Comparison of ENCODE assay signal across 1 cellular context in the genomic region with DNA sequence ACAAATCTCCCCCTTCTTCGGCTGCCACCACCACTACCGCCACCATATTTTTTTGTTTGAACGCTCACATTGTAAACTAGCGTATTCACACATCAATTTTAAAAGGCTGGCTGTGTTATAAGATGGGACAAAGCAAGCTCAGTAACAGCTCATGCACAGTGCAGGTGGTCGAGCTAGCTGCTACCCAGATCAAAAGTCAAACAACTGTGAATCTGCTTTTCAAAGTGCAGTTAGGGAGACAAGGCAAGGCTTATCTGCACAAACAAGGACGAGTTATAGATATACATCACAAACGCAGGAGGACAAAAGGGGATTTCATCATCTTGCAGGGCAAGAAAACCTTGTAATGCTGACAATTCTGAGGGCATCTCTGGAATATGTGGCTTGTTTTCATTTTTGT.
TF ChIP-seq lines count a peak whose summit lies in the region.

No MANE protein-coding gene starts in this region.

TF ChIP-seq in HepG2, 621 proteins besides CTCF, POLR2A, EP300 and RAD21 (continued from another document and continues in another):
- TF ChIP-seq, protein P1, sequence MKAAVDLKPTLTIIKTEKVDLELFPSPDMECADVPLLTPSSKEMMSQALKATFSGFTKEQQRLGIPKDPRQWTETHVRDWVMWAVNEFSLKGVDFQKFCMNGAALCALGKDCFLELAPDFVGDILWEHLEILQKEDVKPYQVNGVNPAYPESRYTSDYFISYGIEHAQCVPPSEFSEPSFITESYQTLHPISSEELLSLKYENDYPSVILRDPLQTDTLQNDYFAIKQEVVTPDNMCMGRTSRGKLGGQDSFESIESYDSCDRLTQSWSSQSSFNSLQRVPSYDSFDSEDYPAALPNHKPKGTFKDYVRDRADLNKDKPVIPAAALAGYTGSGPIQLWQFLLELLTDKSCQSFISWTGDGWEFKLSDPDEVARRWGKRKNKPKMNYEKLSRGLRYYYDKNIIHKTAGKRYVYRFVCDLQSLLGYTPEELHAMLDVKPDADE (CRISPR knock-in tag; IDR thresholded peaks at IDR 0.05), result no peak
- TF ChIP-seq ZNF562 (CRISPR knock-in tag; IDR thresholded peaks at IDR 0.05; ENCODE audit: borderline replicate concordance), result no peak
- no peak for TF ChIP-seq ZNF891 (CRISPR knock-in tag; IDR thresholded peaks at IDR 0.05)
- no peak for TF ChIP-seq ZNF17 (CRISPR knock-in tag; IDR thresholded peaks at IDR 0.05)
- peak; percentile 84 for TF ChIP-seq TCF7 (IDR thresholded peaks at IDR 0.05; ENCODE audit: low read depth)
- TF ChIP-seq HHEX (CRISPR knock-in tag; IDR thresholded peaks at IDR 0.05), result no peak
- no peak for TF ChIP-seq BHLHE40 (IDR thresholded peaks at IDR 0.05; ENCODE audit: low read length)
- TF ChIP-seq MLLT10 (CRISPR knock-in tag; IDR thresholded peaks at IDR 0.05), result no peak
- no peak for TF ChIP-seq FOXM1 (CRISPR knock-in tag; IDR thresholded peaks at IDR 0.05)
- TF ChIP-seq, protein P2, sequence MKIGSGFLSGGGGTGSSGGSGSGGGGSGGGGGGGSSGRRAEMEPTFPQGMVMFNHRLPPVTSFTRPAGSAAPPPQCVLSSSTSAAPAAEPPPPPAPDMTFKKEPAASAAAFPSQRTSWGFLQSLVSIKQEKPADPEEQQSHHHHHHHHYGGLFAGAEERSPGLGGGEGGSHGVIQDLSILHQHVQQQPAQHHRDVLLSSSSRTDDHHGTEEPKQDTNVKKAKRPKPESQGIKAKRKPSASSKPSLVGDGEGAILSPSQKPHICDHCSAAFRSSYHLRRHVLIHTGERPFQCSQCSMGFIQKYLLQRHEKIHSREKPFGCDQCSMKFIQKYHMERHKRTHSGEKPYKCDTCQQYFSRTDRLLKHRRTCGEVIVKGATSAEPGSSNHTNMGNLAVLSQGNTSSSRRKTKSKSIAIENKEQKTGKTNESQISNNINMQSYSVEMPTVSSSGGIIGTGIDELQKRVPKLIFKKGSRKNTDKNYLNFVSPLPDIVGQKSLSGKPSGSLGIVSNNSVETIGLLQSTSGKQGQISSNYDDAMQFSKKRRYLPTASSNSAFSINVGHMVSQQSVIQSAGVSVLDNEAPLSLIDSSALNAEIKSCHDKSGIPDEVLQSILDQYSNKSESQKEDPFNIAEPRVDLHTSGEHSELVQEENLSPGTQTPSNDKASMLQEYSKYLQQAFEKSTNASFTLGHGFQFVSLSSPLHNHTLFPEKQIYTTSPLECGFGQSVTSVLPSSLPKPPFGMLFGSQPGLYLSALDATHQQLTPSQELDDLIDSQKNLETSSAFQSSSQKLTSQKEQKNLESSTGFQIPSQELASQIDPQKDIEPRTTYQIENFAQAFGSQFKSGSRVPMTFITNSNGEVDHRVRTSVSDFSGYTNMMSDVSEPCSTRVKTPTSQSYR (CRISPR knock-in tag; IDR thresholded peaks at IDR 0.05; ENCODE audit: borderline replicate concordance), result peak; percentile 35; the same call in 1 of the 2 replicates
- no peak for TF ChIP-seq ZFP90 (CRISPR knock-in tag; IDR thresholded peaks at IDR 0.05; ENCODE audit: borderline replicate concordance)
- TF ChIP-seq ZNF547 (CRISPR knock-in tag; IDR thresholded peaks at IDR 0.05), result no peak
- peak; percentile 91 for TF ChIP-seq TARDBP (CRISPR knock-in tag; IDR thresholded peaks at IDR 0.05)
- TF ChIP-seq, protein P3, sequence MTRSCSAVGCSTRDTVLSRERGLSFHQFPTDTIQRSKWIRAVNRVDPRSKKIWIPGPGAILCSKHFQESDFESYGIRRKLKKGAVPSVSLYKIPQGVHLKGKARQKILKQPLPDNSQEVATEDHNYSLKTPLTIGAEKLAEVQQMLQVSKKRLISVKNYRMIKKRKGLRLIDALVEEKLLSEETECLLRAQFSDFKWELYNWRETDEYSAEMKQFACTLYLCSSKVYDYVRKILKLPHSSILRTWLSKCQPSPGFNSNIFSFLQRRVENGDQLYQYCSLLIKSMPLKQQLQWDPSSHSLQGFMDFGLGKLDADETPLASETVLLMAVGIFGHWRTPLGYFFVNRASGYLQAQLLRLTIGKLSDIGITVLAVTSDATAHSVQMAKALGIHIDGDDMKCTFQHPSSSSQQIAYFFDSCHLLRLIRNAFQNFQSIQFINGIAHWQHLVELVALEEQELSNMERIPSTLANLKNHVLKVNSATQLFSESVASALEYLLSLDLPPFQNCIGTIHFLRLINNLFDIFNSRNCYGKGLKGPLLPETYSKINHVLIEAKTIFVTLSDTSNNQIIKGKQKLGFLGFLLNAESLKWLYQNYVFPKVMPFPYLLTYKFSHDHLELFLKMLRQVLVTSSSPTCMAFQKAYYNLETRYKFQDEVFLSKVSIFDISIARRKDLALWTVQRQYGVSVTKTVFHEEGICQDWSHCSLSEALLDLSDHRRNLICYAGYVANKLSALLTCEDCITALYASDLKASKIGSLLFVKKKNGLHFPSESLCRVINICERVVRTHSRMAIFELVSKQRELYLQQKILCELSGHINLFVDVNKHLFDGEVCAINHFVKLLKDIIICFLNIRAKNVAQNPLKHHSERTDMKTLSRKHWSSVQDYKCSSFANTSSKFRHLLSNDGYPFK (CRISPR knock-in tag; IDR thresholded peaks at IDR 0.05; ENCODE audit: borderline replicate concordance), result no peak
- TF ChIP-seq, protein P4, sequence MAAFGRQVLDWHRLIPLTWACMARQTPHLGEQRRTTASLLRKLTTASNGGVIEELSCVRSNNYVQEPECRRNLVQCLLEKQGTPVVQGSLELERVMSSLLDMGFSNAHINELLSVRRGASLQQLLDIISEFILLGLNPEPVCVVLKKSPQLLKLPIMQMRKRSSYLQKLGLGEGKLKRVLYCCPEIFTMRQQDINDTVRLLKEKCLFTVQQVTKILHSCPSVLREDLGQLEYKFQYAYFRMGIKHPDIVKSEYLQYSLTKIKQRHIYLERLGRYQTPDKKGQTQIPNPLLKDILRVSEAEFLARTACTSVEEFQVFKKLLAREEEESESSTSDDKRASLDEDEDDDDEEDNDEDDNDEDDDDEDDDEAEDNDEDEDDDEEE (CRISPR knock-in tag; IDR thresholded peaks at IDR 0.05), result no peak
- TF ChIP-seq, protein P5, sequence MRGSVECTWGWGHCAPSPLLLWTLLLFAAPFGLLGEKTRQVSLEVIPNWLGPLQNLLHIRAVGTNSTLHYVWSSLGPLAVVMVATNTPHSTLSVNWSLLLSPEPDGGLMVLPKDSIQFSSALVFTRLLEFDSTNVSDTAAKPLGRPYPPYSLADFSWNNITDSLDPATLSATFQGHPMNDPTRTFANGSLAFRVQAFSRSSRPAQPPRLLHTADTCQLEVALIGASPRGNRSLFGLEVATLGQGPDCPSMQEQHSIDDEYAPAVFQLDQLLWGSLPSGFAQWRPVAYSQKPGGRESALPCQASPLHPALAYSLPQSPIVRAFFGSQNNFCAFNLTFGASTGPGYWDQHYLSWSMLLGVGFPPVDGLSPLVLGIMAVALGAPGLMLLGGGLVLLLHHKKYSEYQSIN (CRISPR knock-in tag; IDR thresholded peaks at IDR 0.05; ENCODE audit: borderline replicate concordance), result no peak
- TF ChIP-seq ZNF136 (CRISPR knock-in tag; IDR thresholded peaks at IDR 0.05; ENCODE audit: low read depth), result 0 out of 2 replicates have a peak, but pooled peaks have one; percentile 34
- TF ChIP-seq HNRNPK (IDR thresholded peaks at IDR 0.05; ENCODE audit: low read depth, low read length, poor library complexity, severe bottlenecking), result no peak
- no peak for TF ChIP-seq ZNF510 (CRISPR knock-in tag; IDR thresholded peaks at IDR 0.05; ENCODE audit: low read depth)
- no peak for TF ChIP-seq SIN3B (IDR thresholded peaks at IDR 0.05; ENCODE audit: low read length)
- TF ChIP-seq PHF8 (CRISPR knock-in tag; IDR thresholded peaks at IDR 0.05), result 0 out of 2 replicates have a peak, but pooled peaks have one; percentile 16
- TF ChIP-seq, protein P6, sequence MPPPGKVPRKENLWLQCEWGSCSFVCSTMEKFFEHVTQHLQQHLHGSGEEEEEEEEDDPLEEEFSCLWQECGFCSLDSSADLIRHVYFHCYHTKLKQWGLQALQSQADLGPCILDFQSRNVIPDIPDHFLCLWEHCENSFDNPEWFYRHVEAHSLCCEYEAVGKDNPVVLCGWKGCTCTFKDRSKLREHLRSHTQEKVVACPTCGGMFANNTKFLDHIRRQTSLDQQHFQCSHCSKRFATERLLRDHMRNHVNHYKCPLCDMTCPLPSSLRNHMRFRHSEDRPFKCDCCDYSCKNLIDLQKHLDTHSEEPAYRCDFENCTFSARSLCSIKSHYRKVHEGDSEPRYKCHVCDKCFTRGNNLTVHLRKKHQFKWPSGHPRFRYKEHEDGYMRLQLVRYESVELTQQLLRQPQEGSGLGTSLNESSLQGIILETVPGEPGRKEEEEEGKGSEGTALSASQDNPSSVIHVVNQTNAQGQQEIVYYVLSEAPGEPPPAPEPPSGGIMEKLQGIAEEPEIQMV (CRISPR knock-in tag; IDR thresholded peaks at IDR 0.05; ENCODE audit: low read depth), result no peak
- TF ChIP-seq SAP130 (CRISPR knock-in tag; IDR thresholded peaks at IDR 0.05; ENCODE audit: low read depth), result peak; percentile 80
- TF ChIP-seq RBM39 (IDR thresholded peaks at IDR 0.05; ENCODE audit: low read depth, low read length, poor library complexity, severe bottlenecking), result no peak
- TF ChIP-seq, protein P7, sequence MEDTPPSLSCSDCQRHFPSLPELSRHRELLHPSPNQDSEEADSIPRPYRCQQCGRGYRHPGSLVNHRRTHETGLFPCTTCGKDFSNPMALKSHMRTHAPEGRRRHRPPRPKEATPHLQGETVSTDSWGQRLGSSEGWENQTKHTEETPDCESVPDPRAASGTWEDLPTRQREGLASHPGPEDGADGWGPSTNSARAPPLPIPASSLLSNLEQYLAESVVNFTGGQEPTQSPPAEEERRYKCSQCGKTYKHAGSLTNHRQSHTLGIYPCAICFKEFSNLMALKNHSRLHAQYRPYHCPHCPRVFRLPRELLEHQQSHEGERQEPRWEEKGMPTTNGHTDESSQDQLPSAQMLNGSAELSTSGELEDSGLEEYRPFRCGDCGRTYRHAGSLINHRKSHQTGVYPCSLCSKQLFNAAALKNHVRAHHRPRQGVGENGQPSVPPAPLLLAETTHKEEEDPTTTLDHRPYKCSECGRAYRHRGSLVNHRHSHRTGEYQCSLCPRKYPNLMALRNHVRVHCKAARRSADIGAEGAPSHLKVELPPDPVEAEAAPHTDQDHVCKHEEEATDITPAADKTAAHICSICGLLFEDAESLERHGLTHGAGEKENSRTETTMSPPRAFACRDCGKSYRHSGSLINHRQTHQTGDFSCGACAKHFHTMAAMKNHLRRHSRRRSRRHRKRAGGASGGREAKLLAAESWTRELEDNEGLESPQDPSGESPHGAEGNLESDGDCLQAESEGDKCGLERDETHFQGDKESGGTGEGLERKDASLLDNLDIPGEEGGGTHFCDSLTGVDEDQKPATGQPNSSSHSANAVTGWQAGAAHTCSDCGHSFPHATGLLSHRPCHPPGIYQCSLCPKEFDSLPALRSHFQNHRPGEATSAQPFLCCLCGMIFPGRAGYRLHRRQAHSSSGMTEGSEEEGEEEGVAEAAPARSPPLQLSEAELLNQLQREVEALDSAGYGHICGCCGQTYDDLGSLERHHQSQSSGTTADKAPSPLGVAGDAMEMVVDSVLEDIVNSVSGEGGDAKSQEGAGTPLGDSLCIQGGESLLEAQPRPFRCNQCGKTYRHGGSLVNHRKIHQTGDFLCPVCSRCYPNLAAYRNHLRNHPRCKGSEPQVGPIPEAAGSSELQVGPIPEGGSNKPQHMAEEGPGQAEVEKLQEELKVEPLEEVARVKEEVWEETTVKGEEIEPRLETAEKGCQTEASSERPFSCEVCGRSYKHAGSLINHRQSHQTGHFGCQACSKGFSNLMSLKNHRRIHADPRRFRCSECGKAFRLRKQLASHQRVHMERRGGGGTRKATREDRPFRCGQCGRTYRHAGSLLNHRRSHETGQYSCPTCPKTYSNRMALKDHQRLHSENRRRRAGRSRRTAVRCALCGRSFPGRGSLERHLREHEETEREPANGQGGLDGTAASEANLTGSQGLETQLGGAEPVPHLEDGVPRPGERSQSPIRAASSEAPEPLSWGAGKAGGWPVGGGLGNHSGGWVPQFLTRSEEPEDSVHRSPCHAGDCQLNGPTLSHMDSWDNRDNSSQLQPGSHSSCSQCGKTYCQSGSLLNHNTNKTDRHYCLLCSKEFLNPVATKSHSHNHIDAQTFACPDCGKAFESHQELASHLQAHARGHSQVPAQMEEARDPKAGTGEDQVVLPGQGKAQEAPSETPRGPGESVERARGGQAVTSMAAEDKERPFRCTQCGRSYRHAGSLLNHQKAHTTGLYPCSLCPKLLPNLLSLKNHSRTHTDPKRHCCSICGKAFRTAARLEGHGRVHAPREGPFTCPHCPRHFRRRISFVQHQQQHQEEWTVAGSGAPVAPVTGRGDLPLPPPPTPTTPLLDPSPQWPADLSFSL (CRISPR knock-in tag; IDR thresholded peaks at IDR 0.05), result no peak; the same call in 1 of the 2 replicates
- TF ChIP-seq, protein P8, sequence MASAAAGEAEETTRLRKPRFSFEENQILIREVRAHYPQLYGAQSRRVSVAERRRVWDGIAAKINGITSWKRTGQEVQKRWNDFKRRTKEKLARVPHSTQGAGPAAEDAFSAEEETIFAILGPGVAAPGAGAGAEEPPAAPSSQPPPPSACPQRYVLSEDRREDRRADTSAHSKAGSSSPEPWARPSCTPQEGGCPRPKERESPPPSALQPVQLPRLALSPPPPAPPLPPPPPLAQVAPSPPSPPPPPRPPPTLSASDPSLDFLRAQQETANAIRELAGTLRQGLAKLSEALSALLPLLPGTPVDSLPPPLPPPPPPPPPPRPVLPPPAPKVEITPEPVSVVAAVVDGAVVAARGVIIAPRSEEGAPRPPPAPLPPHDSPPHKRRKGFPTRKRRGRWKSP (CRISPR knock-in tag; IDR thresholded peaks at IDR 0.05), result no peak; the same call in 1 of the 2 replicates
- TF ChIP-seq, protein P9, sequence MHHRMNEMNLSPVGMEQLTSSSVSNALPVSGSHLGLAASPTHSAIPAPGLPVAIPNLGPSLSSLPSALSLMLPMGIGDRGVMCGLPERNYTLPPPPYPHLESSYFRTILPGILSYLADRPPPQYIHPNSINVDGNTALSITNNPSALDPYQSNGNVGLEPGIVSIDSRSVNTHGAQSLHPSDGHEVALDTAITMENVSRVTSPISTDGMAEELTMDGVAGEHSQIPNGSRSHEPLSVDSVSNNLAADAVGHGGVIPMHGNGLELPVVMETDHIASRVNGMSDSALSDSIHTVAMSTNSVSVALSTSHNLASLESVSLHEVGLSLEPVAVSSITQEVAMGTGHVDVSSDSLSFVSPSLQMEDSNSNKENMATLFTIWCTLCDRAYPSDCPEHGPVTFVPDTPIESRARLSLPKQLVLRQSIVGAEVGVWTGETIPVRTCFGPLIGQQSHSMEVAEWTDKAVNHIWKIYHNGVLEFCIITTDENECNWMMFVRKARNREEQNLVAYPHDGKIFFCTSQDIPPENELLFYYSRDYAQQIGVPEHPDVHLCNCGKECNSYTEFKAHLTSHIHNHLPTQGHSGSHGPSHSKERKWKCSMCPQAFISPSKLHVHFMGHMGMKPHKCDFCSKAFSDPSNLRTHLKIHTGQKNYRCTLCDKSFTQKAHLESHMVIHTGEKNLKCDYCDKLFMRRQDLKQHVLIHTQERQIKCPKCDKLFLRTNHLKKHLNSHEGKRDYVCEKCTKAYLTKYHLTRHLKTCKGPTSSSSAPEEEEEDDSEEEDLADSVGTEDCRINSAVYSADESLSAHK (CRISPR knock-in tag; IDR thresholded peaks at IDR 0.05; ENCODE audit: borderline replicate concordance), result no peak
- peak; percentile 89; the same call in 1 of the 2 replicates for TF ChIP-seq HMG20A (CRISPR knock-in tag; IDR thresholded peaks at IDR 0.05; ENCODE audit: borderline replicate concordance)
- TF ChIP-seq KDM6A (CRISPR knock-in tag; IDR thresholded peaks at IDR 0.05; ENCODE audit: low read depth), result peak; percentile 68
- TF ChIP-seq ZNF660 (CRISPR knock-in tag; IDR thresholded peaks at IDR 0.05; ENCODE audit: borderline replicate concordance, low read depth), result no peak
- TF ChIP-seq, protein P10, sequence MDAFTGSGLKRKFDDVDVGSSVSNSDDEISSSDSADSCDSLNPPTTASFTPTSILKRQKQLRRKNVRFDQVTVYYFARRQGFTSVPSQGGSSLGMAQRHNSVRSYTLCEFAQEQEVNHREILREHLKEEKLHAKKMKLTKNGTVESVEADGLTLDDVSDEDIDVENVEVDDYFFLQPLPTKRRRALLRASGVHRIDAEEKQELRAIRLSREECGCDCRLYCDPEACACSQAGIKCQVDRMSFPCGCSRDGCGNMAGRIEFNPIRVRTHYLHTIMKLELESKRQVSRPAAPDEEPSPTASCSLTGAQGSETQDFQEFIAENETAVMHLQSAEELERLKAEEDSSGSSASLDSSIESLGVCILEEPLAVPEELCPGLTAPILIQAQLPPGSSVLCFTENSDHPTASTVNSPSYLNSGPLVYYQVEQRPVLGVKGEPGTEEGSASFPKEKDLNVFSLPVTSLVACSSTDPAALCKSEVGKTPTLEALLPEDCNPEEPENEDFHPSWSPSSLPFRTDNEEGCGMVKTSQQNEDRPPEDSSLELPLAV (CRISPR knock-in tag; conservative IDR thresholded peaks at IDR 0.05; ENCODE audit: low read depth), result no peak
